ENCODE assay signal across 22 cellular contexts in the genomic region with DNA sequence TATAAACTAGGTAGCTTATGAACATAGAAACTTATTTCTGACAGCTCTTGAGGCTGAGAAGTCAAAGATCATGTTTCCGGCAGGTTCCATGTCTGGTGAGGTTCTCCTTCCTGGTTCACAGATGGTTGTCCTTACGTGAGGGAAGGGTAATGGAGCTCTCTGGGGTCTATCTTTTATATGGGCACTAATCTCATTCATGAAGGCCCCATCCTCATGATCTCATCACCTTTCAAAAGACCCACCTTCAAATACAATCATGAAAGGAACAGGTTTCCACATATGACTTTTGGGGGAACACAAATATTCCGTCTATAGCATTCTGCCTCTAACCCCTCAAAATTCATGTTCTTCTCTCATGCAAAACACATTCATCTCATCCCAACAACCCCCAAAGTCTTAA.
"Had no signal": no experiment of that assay in that cellular context is flagged by ENCODE, and none has a peak within 500 bp of the region (broad histone marks: within the 10 kb centered on the region; RNA-seq: fewer than 3 reads in every experiment).

No MANE protein-coding gene starts in this region.

- H3K27me3 ChIP-seq: breast epithelium, right atrium auricular region, tibial nerve, uterus had no signal

- ATAC-seq: activated CD4-positive, alpha-beta T cell treated with anti-CD3 and anti-CD28 coated beads for 36 hours; activated T-cell treated with anti-CD3 and anti-CD28 coated beads, Interleukin-2, amount 50 U/mL, for 4 hours; esophagus mucosa; left cardiac atrium; lower lobe of right lung; naive thymus-derived CD8-positive, alpha-beta T cell; stimulated activated naive CD8-positive, alpha-beta T cell treated with anti-CD3 and anti-CD28 coated beads, Interleukin-15, Interleukin-2, amounts not matched to agents 100 U/mL and 50 U/mL, for 24 hours had no signal

- H3K36me3 ChIP-seq: breast epithelium, lower lobe of right lung, prostate gland, right atrium auricular region, tibial nerve, uterus had no signal

- H3K9me3 ChIP-seq: breast epithelium, lower lobe of right lung, prostate gland, right atrium auricular region, tibial nerve, uterus had no signal

- DNase-seq: activated B cell treated with CpG ODN at 0.5 μM for 24 hours; activated CD4-positive, alpha-beta T cell treated with anti-CD3 and anti-CD28 coated beads for 36 hours; activated CD4-positive, alpha-beta T cell treated with anti-CD3 and anti-CD28 coated beads, Interleukin-2, amount 50 U/mL, for 4 hours; activated CD8-positive, alpha-beta memory T cell treated with anti-CD3 and anti-CD28 coated beads for 24 hours; activated CD8-positive, alpha-beta memory T cell treated with anti-CD3 and anti-CD28 coated beads, Interleukin-2, amount 50 U/mL, for 48 hours; activated naive CD4-positive, alpha-beta T cell treated with Interleukin-2 at 50 U/mL for 16 hours; activated naive CD8-positive, alpha-beta T cell treated with anti-CD3 and anti-CD28 coated beads for 36 hours; activated T-cell treated with anti-CD3 and anti-CD28 coated beads, Interleukin-2, amount 50 U/mL, for 4 hours; cerebellar nuclear complex; effector memory CD4-positive, alpha-beta T cell; left cardiac atrium; lower lobe of right lung; naive thymus-derived CD8-positive, alpha-beta T cell; stimulated activated CD4-positive, alpha-beta T cell treated with anti-CD3 and anti-CD28 coated beads, Interleukin-12 subunit alpha, Interleukin-12 subunit beta, amount 100 ng/mL, for 4 hours; stimulated activated CD4-positive, alpha-beta T cell treated with anti-CD3 and anti-CD28 coated beads, Interleukin-4, amount 100 ng/mL, for 4 hours; stimulated activated naive CD8-positive, alpha-beta T cell treated with anti-CD3 and anti-CD28 coated beads, Interleukin-15, Interleukin-2, amounts not matched to agents 100 U/mL and 50 U/mL, for 24 hours; uterus had no signal

- H3K4me3 ChIP-seq: breast epithelium, lower lobe of right lung, prostate gland, right atrium auricular region, tibial nerve, uterus had no signal

- H3K27ac ChIP-seq: lower lobe of right lung, right atrium auricular region, uterus had no signal
